1 cellular context compared by ENCODE assay signal in the genomic region with DNA sequence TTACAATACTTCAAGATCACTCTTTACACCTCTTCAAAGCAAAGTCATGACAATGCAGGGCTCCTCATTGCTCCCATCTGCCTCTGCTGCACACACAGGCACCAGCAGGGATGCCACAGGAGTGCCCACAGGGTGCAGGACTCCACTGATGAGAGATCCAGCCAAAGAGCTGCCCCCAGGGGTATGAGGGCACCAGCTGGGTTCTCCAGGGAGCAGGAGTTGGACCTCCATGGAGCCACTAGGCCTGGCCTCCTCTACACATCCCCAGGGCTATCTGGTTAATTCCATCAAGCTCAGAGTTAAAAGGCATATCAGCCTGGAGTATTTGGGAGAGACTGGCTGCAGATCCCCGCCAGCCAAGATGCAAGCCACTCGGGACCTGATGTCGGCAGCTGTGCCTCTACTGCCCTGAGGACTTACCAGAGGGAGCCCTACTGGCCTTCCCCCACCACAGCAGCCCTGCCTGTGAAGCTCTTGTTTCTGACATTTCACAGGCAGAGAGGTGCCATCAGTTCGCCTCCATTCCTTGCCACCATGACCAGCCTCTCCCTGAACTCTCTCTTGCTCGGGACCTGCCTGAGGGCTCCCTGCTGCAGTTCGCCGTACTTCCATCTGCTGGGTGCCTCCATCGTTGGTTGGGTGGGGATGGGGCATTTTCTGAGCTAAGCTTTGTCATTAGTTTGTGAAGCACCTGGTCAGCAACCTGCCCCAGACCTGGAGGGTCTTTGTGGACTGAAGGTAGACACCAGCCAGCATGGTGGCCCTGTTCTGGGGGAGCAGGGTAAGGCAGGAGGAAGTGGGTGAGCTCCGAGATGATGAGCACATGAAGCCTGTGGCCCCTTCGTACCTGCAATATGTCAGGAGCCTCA.
TF ChIP-seq lines count a peak whose summit lies in the region.

No MANE protein-coding gene starts in this region.

TF ChIP-seq in liver, 16 proteins besides CTCF, POLR2A, EP300 and RAD21:
- TF ChIP-seq, protein P1, sequence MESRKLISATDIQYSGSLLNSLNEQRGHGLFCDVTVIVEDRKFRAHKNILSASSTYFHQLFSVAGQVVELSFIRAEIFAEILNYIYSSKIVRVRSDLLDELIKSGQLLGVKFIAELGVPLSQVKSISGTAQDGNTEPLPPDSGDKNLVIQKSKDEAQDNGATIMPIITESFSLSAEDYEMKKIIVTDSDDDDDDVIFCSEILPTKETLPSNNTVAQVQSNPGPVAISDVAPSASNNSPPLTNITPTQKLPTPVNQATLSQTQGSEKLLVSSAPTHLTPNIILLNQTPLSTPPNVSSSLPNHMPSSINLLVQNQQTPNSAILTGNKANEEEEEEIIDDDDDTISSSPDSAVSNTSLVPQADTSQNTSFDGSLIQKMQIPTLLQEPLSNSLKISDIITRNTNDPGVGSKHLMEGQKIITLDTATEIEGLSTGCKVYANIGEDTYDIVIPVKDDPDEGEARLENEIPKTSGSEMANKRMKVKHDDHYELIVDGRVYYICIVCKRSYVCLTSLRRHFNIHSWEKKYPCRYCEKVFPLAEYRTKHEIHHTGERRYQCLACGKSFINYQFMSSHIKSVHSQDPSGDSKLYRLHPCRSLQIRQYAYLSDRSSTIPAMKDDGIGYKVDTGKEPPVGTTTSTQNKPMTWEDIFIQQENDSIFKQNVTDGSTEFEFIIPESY (IDR thresholded peaks at IDR 0.05), result no peak
- TF ChIP-seq SP1 (IDR thresholded peaks at IDR 0.05) (no peak), FOXA1 (IDR thresholded peaks at IDR 0.05) (no peak), JUND (IDR thresholded peaks at IDR 0.05) (no peak), TAF1 (conservative IDR thresholded peaks at IDR 0.05) (no peak), NR2F2 (IDR thresholded peaks at IDR 0.05) (no peak), RXRA (IDR thresholded peaks at IDR 0.05) (no peak), EGR1 (IDR thresholded peaks at IDR 0.05; ENCODE audit: low read depth in 2 of 2) (no peak), HNF4G (IDR thresholded peaks at IDR 0.05) (no peak), GABPA (IDR thresholded peaks at IDR 0.05 in 1 of 2, conservative IDR thresholded peaks at IDR 0.05 in 1 of 2) (no peak), HNF4A (conservative IDR thresholded peaks at IDR 0.05) (no peak), FOXA2 (IDR thresholded peaks at IDR 0.05) (no peak), YY1 (IDR thresholded peaks at IDR 0.05) (no peak)
- TF ChIP-seq, protein P2, sequence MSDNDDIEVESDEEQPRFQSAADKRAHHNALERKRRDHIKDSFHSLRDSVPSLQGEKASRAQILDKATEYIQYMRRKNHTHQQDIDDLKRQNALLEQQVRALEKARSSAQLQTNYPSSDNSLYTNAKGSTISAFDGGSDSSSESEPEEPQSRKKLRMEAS (IDR thresholded peaks at IDR 0.05), result no peak
- TF ChIP-seq, protein P3, sequence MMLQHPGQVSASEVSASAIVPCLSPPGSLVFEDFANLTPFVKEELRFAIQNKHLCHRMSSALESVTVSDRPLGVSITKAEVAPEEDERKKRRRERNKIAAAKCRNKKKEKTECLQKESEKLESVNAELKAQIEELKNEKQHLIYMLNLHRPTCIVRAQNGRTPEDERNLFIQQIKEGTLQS (IDR thresholded peaks at IDR 0.05), result no peak
- TF ChIP-seq, protein P4, sequence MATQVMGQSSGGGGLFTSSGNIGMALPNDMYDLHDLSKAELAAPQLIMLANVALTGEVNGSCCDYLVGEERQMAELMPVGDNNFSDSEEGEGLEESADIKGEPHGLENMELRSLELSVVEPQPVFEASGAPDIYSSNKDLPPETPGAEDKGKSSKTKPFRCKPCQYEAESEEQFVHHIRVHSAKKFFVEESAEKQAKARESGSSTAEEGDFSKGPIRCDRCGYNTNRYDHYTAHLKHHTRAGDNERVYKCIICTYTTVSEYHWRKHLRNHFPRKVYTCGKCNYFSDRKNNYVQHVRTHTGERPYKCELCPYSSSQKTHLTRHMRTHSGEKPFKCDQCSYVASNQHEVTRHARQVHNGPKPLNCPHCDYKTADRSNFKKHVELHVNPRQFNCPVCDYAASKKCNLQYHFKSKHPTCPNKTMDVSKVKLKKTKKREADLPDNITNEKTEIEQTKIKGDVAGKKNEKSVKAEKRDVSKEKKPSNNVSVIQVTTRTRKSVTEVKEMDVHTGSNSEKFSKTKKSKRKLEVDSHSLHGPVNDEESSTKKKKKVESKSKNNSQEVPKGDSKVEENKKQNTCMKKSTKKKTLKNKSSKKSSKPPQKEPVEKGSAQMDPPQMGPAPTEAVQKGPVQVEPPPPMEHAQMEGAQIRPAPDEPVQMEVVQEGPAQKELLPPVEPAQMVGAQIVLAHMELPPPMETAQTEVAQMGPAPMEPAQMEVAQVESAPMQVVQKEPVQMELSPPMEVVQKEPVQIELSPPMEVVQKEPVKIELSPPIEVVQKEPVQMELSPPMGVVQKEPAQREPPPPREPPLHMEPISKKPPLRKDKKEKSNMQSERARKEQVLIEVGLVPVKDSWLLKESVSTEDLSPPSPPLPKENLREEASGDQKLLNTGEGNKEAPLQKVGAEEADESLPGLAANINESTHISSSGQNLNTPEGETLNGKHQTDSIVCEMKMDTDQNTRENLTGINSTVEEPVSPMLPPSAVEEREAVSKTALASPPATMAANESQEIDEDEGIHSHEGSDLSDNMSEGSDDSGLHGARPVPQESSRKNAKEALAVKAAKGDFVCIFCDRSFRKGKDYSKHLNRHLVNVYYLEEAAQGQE (IDR thresholded peaks at IDR 0.05), result no peak
